ENCODE assay signal across 8 cellular contexts in the genomic region with DNA sequence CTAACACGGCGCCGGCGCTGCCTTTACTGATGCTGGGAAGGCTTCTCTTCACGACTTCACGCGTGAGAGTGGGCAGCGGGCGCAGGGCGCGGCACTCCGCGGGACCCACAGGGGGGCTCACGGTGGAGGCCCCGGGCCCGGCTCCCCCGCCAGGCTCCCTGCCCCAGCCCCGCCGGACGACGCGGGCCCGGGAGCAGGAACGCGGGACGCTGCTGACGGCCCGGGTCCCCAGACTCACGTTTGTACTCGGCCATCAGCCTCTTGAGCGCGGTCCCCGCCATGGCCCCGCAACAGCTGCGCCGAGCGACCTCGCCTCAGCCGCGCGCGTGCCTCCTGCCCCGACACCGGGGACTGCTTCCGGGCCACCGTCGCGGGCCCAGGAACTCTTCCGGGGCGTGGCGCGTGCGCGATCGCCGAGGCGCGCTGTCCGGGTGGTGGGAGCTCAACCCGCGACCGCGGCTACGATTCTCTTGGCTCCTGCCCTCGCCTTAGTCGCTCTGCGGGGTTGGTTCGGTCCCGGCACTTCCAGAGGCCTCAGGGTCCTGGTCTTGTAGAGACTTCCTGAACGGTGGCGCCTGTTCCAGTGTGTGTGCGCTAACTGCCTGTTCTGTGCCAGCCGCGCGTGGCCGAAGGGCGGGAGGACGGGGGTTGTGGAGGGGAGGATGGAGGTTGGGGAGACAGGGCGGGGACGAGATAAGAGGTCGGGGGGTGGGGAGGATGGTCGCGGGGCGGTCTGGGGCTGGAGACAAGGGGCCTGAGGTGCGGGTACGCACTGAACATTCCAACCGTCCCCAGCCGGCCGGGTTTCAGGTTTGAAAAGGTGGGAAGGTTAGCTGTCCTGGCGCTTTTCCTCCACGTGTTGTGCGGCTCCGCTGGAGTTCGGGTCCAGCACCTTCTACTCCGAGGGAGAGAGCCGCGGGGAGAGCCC. TPM values are rescaled to one million over a fixed set of nuclear protein-coding genes. Genes with fewer than 3 reads are reported as not detected.
DNase-seq lines count a peak whose midpoint lies in the region; ATAC-seq and TF ChIP-seq lines count a peak whose summit lies in the region.

A gene with protein sequence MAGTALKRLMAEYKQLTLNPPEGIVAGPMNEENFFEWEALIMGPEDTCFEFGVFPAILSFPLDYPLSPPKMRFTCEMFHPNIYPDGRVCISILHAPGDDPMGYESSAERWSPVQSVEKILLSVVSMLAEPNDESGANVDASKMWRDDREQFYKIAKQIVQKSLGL (minus strand): TSS at position 353 of the 928 bp plus-strand sequence. CDS start 72 bp downstream, at position 281.

- no peaks in the 10 kb centered on the region for H3K9me3 Mint-ChIP-seq in HFFc6
- no peaks in the 10 kb centered on the region for H3K9me3 Mint-ChIP-seq in activated naive CD8-positive, alpha-beta T cell treated with anti-CD3 and anti-CD28 coated beads, Interleukin-2, amount 50 U/mL, for 24 hours

- WGBS in tibial nerve, 2 donors: 0 to 1% methylated on average over 70 to 77 of the region's 97 CpGs

- H3K9me3 ChIP-seq in cardiac muscle cell (ENCODE audit: low read depth): no peaks in the 10 kb centered on the region
- H3K9me3 ChIP-seq in tibial nerve: no peaks in the 10 kb centered on the region

- H3K27me3 Mint-ChIP-seq in HFFc6 (ENCODE audit: insufficient read depth): peaks cover 4% of the 10 kb centered on the region; the same call in 1 of the 2 replicates
- no peaks in the 10 kb centered on the region for H3K27me3 Mint-ChIP-seq in activated naive CD8-positive, alpha-beta T cell treated with anti-CD3 and anti-CD28 coated beads, Interleukin-2, amount 50 U/mL, for 24 hours

- peaks cover 39% of the 10 kb centered on the region for H3K4me1 Mint-ChIP-seq in HFFc6 (ENCODE audit: low read depth)
- H3K4me1 Mint-ChIP-seq in activated naive CD8-positive, alpha-beta T cell treated with anti-CD3 and anti-CD28 coated beads, Interleukin-2, amount 50 U/mL, for 24 hours: peaks cover 62% of the 10 kb centered on the region

- H3K4me1 ChIP-seq in cardiac muscle cell (ENCODE audit: low read depth) (peaks cover 26% of the 10 kb centered on the region), tibial nerve (peaks cover 4 to 42% (median 23%) of the 10 kb centered on the region in 4 donors)

- TF ChIP-seq POLR2A in tibial nerve (IDR thresholded peaks at IDR 0.05): peak in 1 of 2 donors; percentile 49

- TF ChIP-seq EP300 in tibial nerve (IDR thresholded peaks at IDR 0.05): peak; percentile 20 to 88

- peak; percentile 96 for ATAC-seq in activated naive CD8-positive, alpha-beta T cell treated with anti-CD3 and anti-CD28 coated beads, Interleukin-2, amount 50 U/mL, for 24 hours

- peaks cover 8% of the 10 kb centered on the region for H3K36me3 ChIP-seq in cardiac muscle cell
- H3K36me3 ChIP-seq in tibial nerve: peaks cover 0 to 45% (median 0%) of the 10 kb centered on the region in 3 donors

- TF ChIP-seq CTCF in HFFc6 (IDR thresholded peaks at IDR 0.05) (no peak), cardiac muscle cell (IDR thresholded peaks at IDR 0.05; ENCODE audit: low read depth, low read length) (no peak), tibial nerve (IDR thresholded peaks at IDR 0.05) (peak in 1 of 5 experiments; percentile 28)

- peak within 1 kb of the TSS; percentile 63 for H3K4me3 ChIP-seq in cardiac muscle cell
- H3K4me3 ChIP-seq in tibial nerve: peak within 1 kb of the TSS; percentile 80 to 98 (median 91)

- H3K27me3 ChIP-seq in cardiac muscle cell (no peaks in the 10 kb centered on the region), tibial nerve (no peaks in the 10 kb centered on the region)

- H3K4me3 Mint-ChIP-seq in HFFc6: peak within 1 kb of the TSS; percentile 96
- peak within 1 kb of the TSS; percentile 98 for H3K4me3 Mint-ChIP-seq in activated naive CD8-positive, alpha-beta T cell treated with anti-CD3 and anti-CD28 coated beads, Interleukin-2, amount 50 U/mL, for 24 hours

- H3K27ac Mint-ChIP-seq in HFFc6: peak within 1 kb of the TSS; percentile 67
- H3K27ac Mint-ChIP-seq in activated naive CD8-positive, alpha-beta T cell treated with anti-CD3 and anti-CD28 coated beads, Interleukin-2, amount 50 U/mL, for 24 hours: peak within 1 kb of the TSS; percentile 95

- peak; percentile 96 for DNase-seq in GM03348 (ENCODE audit: low spot score)
- DNase-seq in HFFc6: peak; percentile 60
- DNase-seq in NCI-H1105 (lab: John Stamatoyannopoulos, UW): peak; percentile 78
- DNase-seq in T follicular helper cell (ENCODE audit: low read depth): peak; percentile 79
- peak; percentile 91 for DNase-seq in activated naive CD8-positive, alpha-beta T cell treated with anti-CD3 and anti-CD28 coated beads, Interleukin-2, amount 50 U/mL, for 24 hours
- peak; percentile 78 to 88 for DNase-seq in cardiac muscle cell (ENCODE audit: low read depth in 1 of 2, low spot score in 1 of 2)
- peak; percentile 56 for DNase-seq in pons (ENCODE audit: low spot score)
- peak in 1 of 2 donors; percentile 57 for DNase-seq in tibial nerve (ENCODE audit: low spot score in 2 of 2)

- H3K36me3 Mint-ChIP-seq in HFFc6 (ENCODE audit: low read depth): peaks cover 44% of the 10 kb centered on the region
- H3K36me3 Mint-ChIP-seq in activated naive CD8-positive, alpha-beta T cell treated with anti-CD3 and anti-CD28 coated beads, Interleukin-2, amount 50 U/mL, for 24 hours (ENCODE audit: low read depth): peaks cover 64% of the 10 kb centered on the region

- H3K27ac ChIP-seq in cardiac muscle cell (peak within 1 kb of the TSS; percentile 89), tibial nerve (peak within 1 kb of the TSS; percentile 1 to 86 (median 80))

RNA-seq across cellular contexts. Expression of the gene that starts here (rescaled TPM):
- total RNA-seq in HFFc6 (2021; fragmentation: NEBNext Ultra II Directional; extraction: Animal tissue kit (Norgen Biotek cat#: 25700)): 10 to 100 TPM; 53.5 to 73.3 (median 61.0) TPM
- total RNA-seq in cardiac muscle cell (47.8 and 79.4 TPM in 2 replicates), tibial nerve (100 to 1,000 TPM in 2 of 4 donors, 10 to 100 TPM in 2; 89.4 to 165 (median 99.3) TPM)
- 78.7 and 86.4 TPM in 2 replicates for polyA plus RNA-seq in cardiac muscle cell
